1 cellular context compared by ENCODE assay signal in the genomic region with DNA sequence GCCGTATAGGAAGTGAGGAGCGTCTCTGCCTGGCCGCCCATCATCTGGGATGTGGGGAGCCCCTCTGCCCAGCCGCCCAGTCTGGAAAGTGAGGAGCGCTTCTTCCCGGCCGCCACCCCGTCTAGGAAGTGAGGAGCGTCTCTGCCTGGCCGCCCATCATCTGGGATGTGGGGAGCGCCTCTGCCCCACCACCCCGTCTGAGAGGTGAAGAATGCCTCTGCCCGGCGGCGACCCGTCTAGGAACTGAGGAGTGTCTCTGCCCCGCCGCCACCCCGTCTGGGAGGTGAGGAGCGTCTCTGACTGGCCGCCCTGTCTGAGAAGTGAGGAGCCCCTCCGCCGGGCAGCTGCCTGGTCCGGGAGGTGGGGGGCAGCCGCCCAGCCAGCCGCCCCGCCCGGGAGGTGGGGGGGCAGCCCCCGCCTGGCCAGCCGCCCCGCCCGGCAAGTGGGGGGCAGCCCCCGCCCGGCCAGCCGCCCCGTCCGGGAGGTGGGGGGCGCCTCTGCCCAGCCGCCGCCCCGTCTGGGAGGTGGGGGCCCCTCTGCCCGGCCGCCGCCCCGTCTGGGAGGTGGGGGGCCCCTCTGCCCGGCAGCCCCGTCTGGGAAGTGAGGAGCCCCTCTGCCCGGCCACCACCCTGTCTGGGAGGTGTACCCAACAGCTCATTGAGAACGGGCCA. TPM values are rescaled to one million over a fixed set of nuclear protein-coding genes. Genes with fewer than 3 reads are reported as not detected.
"Had no signal": no experiment of that assay in that cellular context is flagged by ENCODE, and none has a peak within 500 bp of the region (broad histone marks: within the 10 kb centered on the region; RNA-seq: fewer than 3 reads in every experiment).

No MANE protein-coding gene starts in this region.

RNA-seq across cellular contexts. Expression of a gene that starts 51.7 kb away (rescaled TPM):
- polyA plus RNA-seq: neural cell had no signal
